Comparison of ENCODE assay signal across 1 cellular context in the genomic region with DNA sequence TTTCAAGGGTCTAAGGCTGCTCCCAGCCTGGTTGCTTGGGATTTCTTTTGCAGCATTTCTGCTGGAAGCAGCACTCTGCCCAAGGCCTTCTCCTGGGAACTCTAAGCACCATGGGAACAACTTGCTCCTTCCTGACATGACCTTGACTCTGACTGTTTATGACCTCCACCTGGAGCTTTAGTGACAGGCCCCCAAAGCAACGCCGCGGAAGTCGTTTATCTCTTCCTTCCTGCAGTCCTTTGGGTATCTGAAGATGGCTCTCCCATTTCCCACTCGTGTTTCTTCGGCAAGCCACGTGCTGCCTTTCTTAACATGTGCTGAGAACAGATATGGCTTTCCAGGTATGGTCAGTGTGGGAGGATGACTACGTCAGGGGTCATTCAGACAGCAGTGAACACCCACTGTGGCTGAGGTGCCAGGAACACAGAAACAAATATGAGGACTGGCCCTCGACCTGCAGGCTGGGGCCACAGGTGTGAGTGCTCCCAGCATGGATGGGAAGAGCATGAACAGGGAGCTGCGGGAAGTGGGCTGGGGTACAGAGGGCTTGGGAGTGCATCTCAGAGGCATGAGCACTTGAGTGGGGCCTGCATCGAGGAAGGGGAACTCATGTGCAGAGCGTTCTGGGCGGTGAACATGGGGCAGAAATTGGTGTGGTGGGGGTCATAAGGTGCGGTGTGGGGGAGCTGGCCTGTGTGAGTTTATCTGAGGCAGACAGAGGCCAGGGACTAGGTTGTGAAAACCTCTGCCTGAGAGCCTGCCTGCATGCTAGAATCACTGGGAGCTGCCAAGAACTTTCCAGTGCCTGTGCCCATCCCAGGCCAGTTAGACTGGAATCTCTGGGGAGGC.
TF ChIP-seq lines count a peak whose summit lies in the region.

No MANE protein-coding gene starts in this region.

TF ChIP-seq in K562, 482 proteins besides CTCF, POLR2A, EP300 and RAD21 (continued from another document and continues in another):
- no peak for TF ChIP-seq ZBTB34 (CRISPR knock-in tag; IDR thresholded peaks at IDR 0.05)
- no peak for TF ChIP-seq ZEB2 (IDR thresholded peaks at IDR 0.05)
- TF ChIP-seq STAT5A (IDR thresholded peaks at IDR 0.05; ENCODE audit: borderline replicate concordance, low read length): no peak; the same call in 1 of the 2 replicates
- TF ChIP-seq GABPA (tag; conservative IDR thresholded peaks at IDR 0.05; ENCODE audit: low read depth): no peak
- no peak for TF ChIP-seq KAT8 (IDR thresholded peaks at IDR 0.05; ENCODE audit: low read depth)
- no peak for TF ChIP-seq ELF2 (CRISPR knock-in tag; IDR thresholded peaks at IDR 0.05)
- no peak for TF ChIP-seq MCM7 (IDR thresholded peaks at IDR 0.05)
- TF ChIP-seq ZNF140 (CRISPR knock-in tag; IDR thresholded peaks at IDR 0.05): no peak
- TF ChIP-seq ZNF407 (IDR thresholded peaks at IDR 0.05; ENCODE audit: low read depth): no peak
- TF ChIP-seq ZNF41 (CRISPR knock-in tag; conservative IDR thresholded peaks at IDR 0.05): no peak
- no peak for TF ChIP-seq ARHGAP35 (IDR thresholded peaks at IDR 0.05; ENCODE audit: partially characterized antibody)
- no peak for TF ChIP-seq RFX1 (IDR thresholded peaks at IDR 0.05)
- TF ChIP-seq, protein P1, sequence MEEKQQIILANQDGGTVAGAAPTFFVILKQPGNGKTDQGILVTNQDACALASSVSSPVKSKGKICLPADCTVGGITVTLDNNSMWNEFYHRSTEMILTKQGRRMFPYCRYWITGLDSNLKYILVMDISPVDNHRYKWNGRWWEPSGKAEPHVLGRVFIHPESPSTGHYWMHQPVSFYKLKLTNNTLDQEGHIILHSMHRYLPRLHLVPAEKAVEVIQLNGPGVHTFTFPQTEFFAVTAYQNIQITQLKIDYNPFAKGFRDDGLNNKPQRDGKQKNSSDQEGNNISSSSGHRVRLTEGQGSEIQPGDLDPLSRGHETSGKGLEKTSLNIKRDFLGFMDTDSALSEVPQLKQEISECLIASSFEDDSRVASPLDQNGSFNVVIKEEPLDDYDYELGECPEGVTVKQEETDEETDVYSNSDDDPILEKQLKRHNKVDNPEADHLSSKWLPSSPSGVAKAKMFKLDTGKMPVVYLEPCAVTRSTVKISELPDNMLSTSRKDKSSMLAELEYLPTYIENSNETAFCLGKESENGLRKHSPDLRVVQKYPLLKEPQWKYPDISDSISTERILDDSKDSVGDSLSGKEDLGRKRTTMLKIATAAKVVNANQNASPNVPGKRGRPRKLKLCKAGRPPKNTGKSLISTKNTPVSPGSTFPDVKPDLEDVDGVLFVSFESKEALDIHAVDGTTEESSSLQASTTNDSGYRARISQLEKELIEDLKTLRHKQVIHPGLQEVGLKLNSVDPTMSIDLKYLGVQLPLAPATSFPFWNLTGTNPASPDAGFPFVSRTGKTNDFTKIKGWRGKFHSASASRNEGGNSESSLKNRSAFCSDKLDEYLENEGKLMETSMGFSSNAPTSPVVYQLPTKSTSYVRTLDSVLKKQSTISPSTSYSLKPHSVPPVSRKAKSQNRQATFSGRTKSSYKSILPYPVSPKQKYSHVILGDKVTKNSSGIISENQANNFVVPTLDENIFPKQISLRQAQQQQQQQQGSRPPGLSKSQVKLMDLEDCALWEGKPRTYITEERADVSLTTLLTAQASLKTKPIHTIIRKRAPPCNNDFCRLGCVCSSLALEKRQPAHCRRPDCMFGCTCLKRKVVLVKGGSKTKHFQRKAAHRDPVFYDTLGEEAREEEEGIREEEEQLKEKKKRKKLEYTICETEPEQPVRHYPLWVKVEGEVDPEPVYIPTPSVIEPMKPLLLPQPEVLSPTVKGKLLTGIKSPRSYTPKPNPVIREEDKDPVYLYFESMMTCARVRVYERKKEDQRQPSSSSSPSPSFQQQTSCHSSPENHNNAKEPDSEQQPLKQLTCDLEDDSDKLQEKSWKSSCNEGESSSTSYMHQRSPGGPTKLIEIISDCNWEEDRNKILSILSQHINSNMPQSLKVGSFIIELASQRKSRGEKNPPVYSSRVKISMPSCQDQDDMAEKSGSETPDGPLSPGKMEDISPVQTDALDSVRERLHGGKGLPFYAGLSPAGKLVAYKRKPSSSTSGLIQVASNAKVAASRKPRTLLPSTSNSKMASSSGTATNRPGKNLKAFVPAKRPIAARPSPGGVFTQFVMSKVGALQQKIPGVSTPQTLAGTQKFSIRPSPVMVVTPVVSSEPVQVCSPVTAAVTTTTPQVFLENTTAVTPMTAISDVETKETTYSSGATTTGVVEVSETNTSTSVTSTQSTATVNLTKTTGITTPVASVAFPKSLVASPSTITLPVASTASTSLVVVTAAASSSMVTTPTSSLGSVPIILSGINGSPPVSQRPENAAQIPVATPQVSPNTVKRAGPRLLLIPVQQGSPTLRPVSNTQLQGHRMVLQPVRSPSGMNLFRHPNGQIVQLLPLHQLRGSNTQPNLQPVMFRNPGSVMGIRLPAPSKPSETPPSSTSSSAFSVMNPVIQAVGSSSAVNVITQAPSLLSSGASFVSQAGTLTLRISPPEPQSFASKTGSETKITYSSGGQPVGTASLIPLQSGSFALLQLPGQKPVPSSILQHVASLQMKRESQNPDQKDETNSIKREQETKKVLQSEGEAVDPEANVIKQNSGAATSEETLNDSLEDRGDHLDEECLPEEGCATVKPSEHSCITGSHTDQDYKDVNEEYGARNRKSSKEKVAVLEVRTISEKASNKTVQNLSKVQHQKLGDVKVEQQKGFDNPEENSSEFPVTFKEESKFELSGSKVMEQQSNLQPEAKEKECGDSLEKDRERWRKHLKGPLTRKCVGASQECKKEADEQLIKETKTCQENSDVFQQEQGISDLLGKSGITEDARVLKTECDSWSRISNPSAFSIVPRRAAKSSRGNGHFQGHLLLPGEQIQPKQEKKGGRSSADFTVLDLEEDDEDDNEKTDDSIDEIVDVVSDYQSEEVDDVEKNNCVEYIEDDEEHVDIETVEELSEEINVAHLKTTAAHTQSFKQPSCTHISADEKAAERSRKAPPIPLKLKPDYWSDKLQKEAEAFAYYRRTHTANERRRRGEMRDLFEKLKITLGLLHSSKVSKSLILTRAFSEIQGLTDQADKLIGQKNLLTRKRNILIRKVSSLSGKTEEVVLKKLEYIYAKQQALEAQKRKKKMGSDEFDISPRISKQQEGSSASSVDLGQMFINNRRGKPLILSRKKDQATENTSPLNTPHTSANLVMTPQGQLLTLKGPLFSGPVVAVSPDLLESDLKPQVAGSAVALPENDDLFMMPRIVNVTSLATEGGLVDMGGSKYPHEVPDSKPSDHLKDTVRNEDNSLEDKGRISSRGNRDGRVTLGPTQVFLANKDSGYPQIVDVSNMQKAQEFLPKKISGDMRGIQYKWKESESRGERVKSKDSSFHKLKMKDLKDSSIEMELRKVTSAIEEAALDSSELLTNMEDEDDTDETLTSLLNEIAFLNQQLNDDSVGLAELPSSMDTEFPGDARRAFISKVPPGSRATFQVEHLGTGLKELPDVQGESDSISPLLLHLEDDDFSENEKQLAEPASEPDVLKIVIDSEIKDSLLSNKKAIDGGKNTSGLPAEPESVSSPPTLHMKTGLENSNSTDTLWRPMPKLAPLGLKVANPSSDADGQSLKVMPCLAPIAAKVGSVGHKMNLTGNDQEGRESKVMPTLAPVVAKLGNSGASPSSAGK (IDR thresholded peaks at IDR 0.05): peak; percentile 80
- no peak for TF ChIP-seq NUFIP1 (IDR thresholded peaks at IDR 0.05; ENCODE audit: partially characterized antibody)
- TF ChIP-seq SNRNP70 (optimal IDR thresholded peaks at IDR 0.05; ENCODE audit: low read depth, low read length): no peak
- no peak for TF ChIP-seq ZBTB1 (CRISPR knock-in tag; IDR thresholded peaks at IDR 0.05; ENCODE audit: borderline replicate concordance, low read depth)
